In the genomic region with DNA sequence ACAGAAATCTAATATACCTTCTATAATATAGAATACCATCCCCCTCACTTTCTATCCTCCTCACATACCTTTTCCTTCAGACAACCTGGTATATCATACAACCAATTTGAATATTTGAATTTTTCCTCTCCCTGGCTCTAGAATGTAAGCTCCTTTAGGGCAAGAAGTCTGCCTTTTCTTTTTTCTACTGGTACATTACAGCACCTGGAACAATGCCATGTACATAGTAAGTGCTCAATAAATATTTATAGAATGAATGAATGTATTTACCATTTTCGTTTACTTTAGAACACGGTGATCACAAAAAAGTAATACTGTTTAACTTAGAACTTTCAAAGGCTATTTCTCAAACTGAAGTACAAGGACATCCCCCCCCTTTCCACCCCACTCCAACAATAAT, we compare ENCODE assay signal across 29 cellular contexts.
"Had no signal": no experiment of that assay in that cellular context is flagged by ENCODE, and none has a peak within 500 bp of the region (broad histone marks: within the 10 kb centered on the region; RNA-seq: fewer than 3 reads in every experiment).

No MANE protein-coding gene starts in this region.

- H3K36me3 ChIP-seq: thoracic aorta, thyroid gland, uterus had no signal

- H3K4me1 ChIP-seq: suprapubic skin, testis, thyroid gland, tibial artery, tibial nerve, upper lobe of left lung, upper lobe of right lung, uterus, vagina had no signal

- ATAC-seq: stimulated activated effector memory CD8-positive, alpha-beta T cell treated with anti-CD3 and anti-CD28 coated beads, Interleukin-12 subunit alpha, Interleukin-12 subunit beta, amount 100 ng/mL, for 72 hours; stimulated activated memory B cell treated with anti-CD40 and anti-IgM and Interleukin-4, amounts not matched to agents 10 μg/mL and 1 μg/mL and 100 μg/mL, for 72 hours; stimulated activated naive B cell treated with anti-CD40 and anti-IgM and Interleukin-4, amounts not matched to agents 10 μg/mL and 1 μg/mL and 100 μg/mL, for 72 hours; stimulated activated naive CD8-positive, alpha-beta T cell treated with anti-CD3 and anti-CD28 coated beads, Interleukin-15, amount 100 ng/mL, for 72 hours; stimulated activated naive CD8-positive, alpha-beta T cell treated with anti-CD3 and anti-CD28 coated beads, Interleukin-15, Interleukin-2, amounts not matched to agents 100 U/mL and 50 U/mL, for 24 hours; upper lobe of right lung had no signal

- H3K27me3 Mint-ChIP-seq: stimulated activated memory B cell treated with anti-CD40 and anti-IgM and Interleukin-4, amounts not matched to agents 10 μg/mL and 1 μg/mL and 100 μg/mL, for 72 hours; stimulated activated naive B cell treated with anti-CD40 and anti-IgM and Interleukin-4, amounts not matched to agents 10 μg/mL and 1 μg/mL and 100 μg/mL, for 72 hours; stimulated activated naive CD8-positive, alpha-beta T cell treated with anti-CD3 and anti-CD28 coated beads, Interleukin-15, amount 100 ng/mL, for 72 hours; stimulated activated naive CD8-positive, alpha-beta T cell treated with anti-CD3 and anti-CD28 coated beads, Interleukin-15, Interleukin-2, amounts not matched to agents 100 ng/mL and 50 ng/mL, for 24 hours; type B pancreatic cell had no signal

- H3K4me3 Mint-ChIP-seq: stimulated activated effector memory CD8-positive, alpha-beta T cell treated with anti-CD3 and anti-CD28 coated beads, Interleukin-12 subunit alpha, Interleukin-12 subunit beta, amount 100 ng/mL, for 72 hours; stimulated activated memory B cell treated with anti-CD40 and anti-IgM and Interleukin-4, amounts not matched to agents 10 μg/mL and 1 μg/mL and 100 μg/mL, for 72 hours; stimulated activated naive B cell treated with anti-CD40 and anti-IgM and Interleukin-4, amounts not matched to agents 10 μg/mL and 1 μg/mL and 100 μg/mL, for 72 hours; stimulated activated naive CD8-positive, alpha-beta T cell treated with anti-CD3 and anti-CD28 coated beads, Interleukin-15, amount 100 ng/mL, for 72 hours; stimulated activated naive CD8-positive, alpha-beta T cell treated with anti-CD3 and anti-CD28 coated beads, Interleukin-15, Interleukin-2, amounts not matched to agents 100 ng/mL and 50 ng/mL, for 24 hours; type B pancreatic cell had no signal

- H3K27ac ChIP-seq: stomach, suprapubic skin, testis, thoracic aorta, thyroid gland, tibial artery, tibial nerve, transverse colon, upper lobe of left lung, upper lobe of right lung, uterus, vagina had no signal

- DNase-seq: stimulated activated CD4-positive, alpha-beta T cell treated with anti-CD3 and anti-CD28 coated beads, Interleukin-2, amount 100 ng/mL, for 48 hours; stimulated activated CD4-positive, alpha-beta T cell treated with anti-CD3 and anti-CD28 coated beads, Interleukin-4, amount 100 ng/mL, for 1 hour; stimulated activated CD4-positive, alpha-beta T cell treated with anti-CD3 and anti-CD28 coated beads, Interleukin-4, amount 100 ng/mL, for 24 hours; stimulated activated CD4-positive, alpha-beta T cell treated with anti-CD3 and anti-CD28 coated beads, Interleukin-4, amount 100 ng/mL, for 4 hours; stimulated activated CD8-positive, alpha-beta memory T cell treated with anti-CD3 and anti-CD28 coated beads, Interleukin-4, amount 100 ng/mL, for 48 hours; stimulated activated naive B cell treated with anti-CD40 and anti-IgM and Interleukin-4, amounts not matched to agents 10 μg/mL and 1 μg/mL and 100 μg/mL, for 72 hours; stimulated activated naive CD4-positive, alpha-beta T cell; stimulated activated naive CD4-positive, alpha-beta T cell treated with Interleukin-2 at 50 U/mL for 16 hours; stimulated activated naive CD8-positive, alpha-beta T cell treated with anti-CD3 and anti-CD28 coated beads, Interleukin-15, amount 100 ng/mL, for 72 hours; stimulated activated naive CD8-positive, alpha-beta T cell treated with anti-CD3 and anti-CD28 coated beads, Interleukin-15, Interleukin-2, amounts not matched to agents 100 U/mL and 50 U/mL, for 24 hours; stomach; substantia nigra; testis; thyroid gland; tibial artery; transverse colon; trophoblast cell; upper lobe of left lung; upper lobe of right lung; uterus had no signal

- H3K9me3 ChIP-seq: stomach, suprapubic skin, testis, thoracic aorta, thyroid gland, tibial artery, tibial nerve, transverse colon, upper lobe of left lung, upper lobe of right lung, uterus, vagina had no signal

- H3K27ac Mint-ChIP-seq: stimulated activated effector memory CD8-positive, alpha-beta T cell treated with anti-CD3 and anti-CD28 coated beads, Interleukin-12 subunit alpha, Interleukin-12 subunit beta, amount 100 ng/mL, for 72 hours; stimulated activated memory B cell treated with anti-CD40 and anti-IgM and Interleukin-4, amounts not matched to agents 10 μg/mL and 1 μg/mL and 100 μg/mL, for 72 hours; stimulated activated naive B cell treated with anti-CD40 and anti-IgM and Interleukin-4, amounts not matched to agents 10 μg/mL and 1 μg/mL and 100 μg/mL, for 72 hours; stimulated activated naive CD8-positive, alpha-beta T cell treated with anti-CD3 and anti-CD28 coated beads, Interleukin-15, amount 100 ng/mL, for 72 hours; stimulated activated naive CD8-positive, alpha-beta T cell treated with anti-CD3 and anti-CD28 coated beads, Interleukin-15, Interleukin-2, amounts not matched to agents 100 ng/mL and 50 ng/mL, for 24 hours; type B pancreatic cell had no signal

- FAIRE-seq: urothelium cell line had no signal

- H3K4me3 ChIP-seq: stomach, suprapubic skin, testis, thoracic aorta, thyroid gland, tibial artery, tibial nerve, transverse colon, upper lobe of left lung, upper lobe of right lung, uterus, vagina had no signal

- H3K9me3 Mint-ChIP-seq: stimulated activated effector memory CD8-positive, alpha-beta T cell treated with anti-CD3 and anti-CD28 coated beads, Interleukin-12 subunit alpha, Interleukin-12 subunit beta, amount 100 ng/mL, for 72 hours; stimulated activated memory B cell treated with anti-CD40 and anti-IgM and Interleukin-4, amounts not matched to agents 10 μg/mL and 1 μg/mL and 100 μg/mL, for 72 hours; stimulated activated naive B cell treated with anti-CD40 and anti-IgM and Interleukin-4, amounts not matched to agents 10 μg/mL and 1 μg/mL and 100 μg/mL, for 72 hours; stimulated activated naive CD8-positive, alpha-beta T cell treated with anti-CD3 and anti-CD28 coated beads, Interleukin-15, amount 100 ng/mL, for 72 hours; stimulated activated naive CD8-positive, alpha-beta T cell treated with anti-CD3 and anti-CD28 coated beads, Interleukin-15, Interleukin-2, amounts not matched to agents 100 ng/mL and 50 ng/mL, for 24 hours; type B pancreatic cell had no signal

- H3K4me1 Mint-ChIP-seq: stimulated activated effector memory CD8-positive, alpha-beta T cell treated with anti-CD3 and anti-CD28 coated beads, Interleukin-12 subunit alpha, Interleukin-12 subunit beta, amount 100 ng/mL, for 72 hours; stimulated activated memory B cell treated with anti-CD40 and anti-IgM and Interleukin-4, amounts not matched to agents 10 μg/mL and 1 μg/mL and 100 μg/mL, for 72 hours; stimulated activated naive B cell treated with anti-CD40 and anti-IgM and Interleukin-4, amounts not matched to agents 10 μg/mL and 1 μg/mL and 100 μg/mL, for 72 hours; stimulated activated naive CD8-positive, alpha-beta T cell treated with anti-CD3 and anti-CD28 coated beads, Interleukin-15, amount 100 ng/mL, for 72 hours had no signal

- H3K27me3 ChIP-seq: stomach, suprapubic skin, testis, thyroid gland, tibial artery, tibial nerve, transverse colon, upper lobe of left lung, upper lobe of right lung, uterus, vagina had no signal
